ENCODE assay signal across 17 cellular contexts in the genomic region with DNA sequence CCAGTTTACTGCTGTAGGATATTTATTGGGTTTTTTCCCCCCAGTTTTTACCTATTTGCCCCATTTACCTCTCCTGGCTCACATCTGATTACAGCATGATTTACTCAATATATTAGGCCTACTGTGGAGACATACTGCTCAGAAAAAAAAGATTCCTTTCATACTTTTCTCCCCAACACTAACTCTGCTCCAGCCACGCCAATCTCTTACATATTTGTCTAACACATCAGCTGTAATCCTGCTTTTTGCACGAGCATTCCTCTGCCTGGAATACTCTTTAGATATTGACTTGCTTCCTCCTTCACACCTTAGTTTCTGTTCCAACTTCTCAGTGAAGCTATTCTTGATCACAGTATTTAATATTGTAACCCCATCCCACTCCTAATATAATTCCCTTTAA.
DNase-seq lines count a peak whose midpoint lies in the region; ATAC-seq and TF ChIP-seq lines count a peak whose summit lies in the region.
"Had no signal": no experiment of that assay in that cellular context is flagged by ENCODE, and none has a peak within 500 bp of the region (broad histone marks: within the 10 kb centered on the region; RNA-seq: fewer than 3 reads in every experiment).

No MANE protein-coding gene starts in this region.

- H3K4me3 ChIP-seq in upper lobe of left lung = no peak overlapping the region
- H3K4me3 ChIP-seq: BLaER1, left ventricle myocardium inferior, right lobe of liver had no signal

- peak overlapping the region; percentile 22 to 67 (median 42) for H3K27ac ChIP-seq in upper lobe of left lung
- H3K27ac ChIP-seq: BLaER1, KMS-11, left ventricle myocardium inferior had no signal

- H3K4me1 ChIP-seq in upper lobe of left lung = peaks cover 0 to 5% (median 0%) of the 10 kb centered on the region in 4 donors
- H3K4me1 ChIP-seq: BLaER1, left ventricle myocardium inferior, right lobe of liver had no signal

- ATAC-seq in upper lobe of left lung (ENCODE audit: low FRiP score in 2 of 2) (no peak), GM18867 (IDR thresholded peaks at IDR 0.05; ENCODE audit: unreplicated experiment) (no peak)
- ATAC-seq: activated naive CD4-positive, alpha-beta T cell treated with anti-CD3 and anti-CD28 coated beads, Interleukin-2, amount 50 U/mL, for 72 hours; activated T-cell treated with anti-CD3 and anti-CD28 coated beads, Interleukin-2, amount 50 U/mL, for 72 hours had no signal

- H3K27me3 ChIP-seq in upper lobe of left lung = no peaks in the 10 kb centered on the region
- H3K27me3 ChIP-seq: BLaER1, right lobe of liver had no signal

- peaks cover 0 to 8% (median 2%) of the 10 kb centered on the region in 4 donors for H3K9me3 ChIP-seq in upper lobe of left lung

- H3K36me3 ChIP-seq in upper lobe of left lung = no peaks in the 10 kb centered on the region
- H3K36me3 ChIP-seq: BLaER1, left ventricle myocardium inferior, right lobe of liver had no signal

- TF ChIP-seq EP300 in upper lobe of left lung (IDR thresholded peaks at IDR 0.05) = no peak

- DNase-seq in GM03348 (ENCODE audit: low spot score) = peak; percentile 59
- peak; percentile 77 for DNase-seq in amniotic epithelial cell (ENCODE audit: low read depth)
- DNase-seq in iris pigment epithelial cell (ENCODE audit: low read depth) = peak; percentile 76
- no peak for DNase-seq in upper lobe of left lung
- no peak for DNase-seq in NCI-H345 treated with DMSO at 0.1 percent for 48 hours (lab: John Stamatoyannopoulos, UW; ENCODE audit: unreplicated experiment)
- no peak for DNase-seq in NCI-H1436 treated with DMSO at 0.1 percent for 48 hours (lab: John Stamatoyannopoulos, UW)
- DNase-seq: activated T-cell treated with anti-CD3 and anti-CD28 coated beads, Interleukin-2, amount 50 U/mL, for 72 hours; left ventricle myocardium inferior; NCI-H1092; NCI-H524 treated with DMSO at 0.1 percent for 48 hours; right lobe of liver; stimulated activated naive B cell treated with anti-CD40 and anti-IgM and Interleukin-4, amounts not matched to agents 10 μg/mL and 1 μg/mL and 100 μg/mL, for 72 hours; SW 1271 had no signal

- no peak for TF ChIP-seq POLR2A in upper lobe of left lung (IDR thresholded peaks at IDR 0.05)

- no peak for TF ChIP-seq CTCF in upper lobe of left lung (IDR thresholded peaks at IDR 0.05)

- 50 to 53% methylated on average over 2 of the region's 2 CpGs for WGBS in upper lobe of left lung, 2 donors

Comparison
In these comparisons a context has a peak if more than half of its experiments do, and no peak if none do; other contexts are left out.
1. DNase-seq: peak in GM03348 (single experiment), amniotic epithelial cell (single experiment) and iris pigment epithelial cell (single experiment); none in upper lobe of left lung (0 of 2), NCI-H345 treated with DMSO at 0.1 percent for 48 hours (single experiment) and NCI-H1436 treated with DMSO at 0.1 percent for 48 hours (single experiment).